ENCODE assay signal across 32 cellular contexts in the genomic region with DNA sequence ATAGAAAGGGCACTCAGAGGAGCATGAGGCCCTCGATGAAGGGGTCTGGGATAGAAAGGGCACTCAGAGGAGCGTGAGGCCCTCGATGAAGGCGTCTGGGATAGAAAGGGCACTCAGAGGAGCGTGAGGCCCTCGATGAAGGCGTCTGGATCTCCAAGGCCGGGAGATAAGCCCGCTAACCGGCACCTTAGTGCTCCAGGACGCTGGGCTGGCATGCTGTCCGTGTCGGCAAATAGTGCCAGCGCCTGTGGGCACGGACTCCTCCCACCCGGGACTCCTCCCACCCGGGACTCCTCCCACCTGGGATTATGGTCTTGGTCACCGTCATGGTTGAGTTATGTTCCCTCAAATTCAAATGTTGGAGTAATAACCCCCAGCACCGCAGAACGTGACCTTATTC.
"Had no signal": no experiment of that assay in that cellular context is flagged by ENCODE, and none has a peak within 500 bp of the region (broad histone marks: within the 10 kb centered on the region; RNA-seq: fewer than 3 reads in every experiment).

No MANE protein-coding gene starts in this region.

- H3K9ac ChIP-seq: SK-N-SH had no signal

- H3K27ac Mint-ChIP-seq: activated CD4-positive, alpha-beta T cell treated with anti-CD3 and anti-CD28 coated beads for 36 hours; activated CD4-positive, alpha-beta T cell treated with anti-CD3 and anti-CD28 coated beads, Interleukin-2, amount 10 ng/mL, durations not matched to agents 7 days and 5 days; activated CD8-positive, alpha-beta T cell treated with anti-CD3 and anti-CD28 coated beads, Interleukin-2, amount 10 ng/mL, durations not matched to agents 7 days and 5 days; activated naive CD4-positive, alpha-beta T cell treated with anti-CD3 and anti-CD28 coated beads for 36 hours; activated naive CD8-positive, alpha-beta T cell; activated naive CD8-positive, alpha-beta T cell treated with anti-CD3 and anti-CD28 coated beads, Interleukin-2, amount 50 U/mL, for 24 hours; activated T-cell treated with anti-CD3 and anti-CD28 coated beads, Interleukin-2, amount 50 U/mL, for 24 hours; activated T-helper 2 cell treated with anti-CD3 and anti-CD28 coated beads, Interferon-gamma antibody, Interleukin-2, Interleukin-4, amounts not matched to agents 10 μg/mL and 5 μg/mL and 100 μg/mL, durations not matched to agents 14 hours and 24 hours and 36 hours; T-helper 1 cell treated with Interleukin-12 subunit alpha and Interleukin-12 subunit beta and Interleukin-4 antibody, amounts not matched to agents 30 μg/mL and 1 μg/mL, for 36 hours; T-helper 2 cell treated with Interferon-gamma antibody and Interleukin-4, amounts not matched to agents 5 μg/mL and 100 μg/mL, for 36 hours; WTC11 had no signal

- H3K4me3 Mint-ChIP-seq: activated CD4-positive, alpha-beta T cell treated with anti-CD3 and anti-CD28 coated beads for 36 hours; activated CD4-positive, alpha-beta T cell treated with anti-CD3 and anti-CD28 coated beads, Interleukin-2, amount 10 ng/mL, durations not matched to agents 7 days and 5 days; activated CD8-positive, alpha-beta T cell treated with anti-CD3 and anti-CD28 coated beads, Interleukin-2, amount 10 ng/mL, durations not matched to agents 7 days and 5 days; activated naive CD4-positive, alpha-beta T cell treated with anti-CD3 and anti-CD28 coated beads for 36 hours; activated naive CD8-positive, alpha-beta T cell; activated naive CD8-positive, alpha-beta T cell treated with anti-CD3 and anti-CD28 coated beads, Interleukin-2, amount 50 U/mL, for 24 hours; activated T-cell treated with anti-CD3 and anti-CD28 coated beads, Interleukin-2, amount 50 U/mL, for 24 hours; central memory CD8-positive, alpha-beta T cell; T-helper 1 cell treated with Interleukin-12 subunit alpha and Interleukin-12 subunit beta and Interleukin-4 antibody, amounts not matched to agents 30 μg/mL and 1 μg/mL, for 36 hours; T-helper 2 cell treated with Interferon-gamma antibody and Interleukin-4, amounts not matched to agents 5 μg/mL and 100 μg/mL, for 36 hours; WTC11 had no signal

- H3K27ac ChIP-seq: brain microvascular endothelial cell, SJSA1 had no signal

- H3K9me3 Mint-ChIP-seq: activated CD4-positive, alpha-beta T cell treated with anti-CD3 and anti-CD28 coated beads, Interleukin-2, amount 10 ng/mL, durations not matched to agents 7 days and 5 days; activated naive CD4-positive, alpha-beta T cell treated with anti-CD3 and anti-CD28 coated beads for 36 hours; activated naive CD8-positive, alpha-beta T cell treated with anti-CD3 and anti-CD28 coated beads, Interleukin-2, amount 50 U/mL, for 24 hours; activated T-cell treated with anti-CD3 and anti-CD28 coated beads, Interleukin-2, amount 50 U/mL, for 24 hours; activated T-helper 2 cell treated with anti-CD3 and anti-CD28 coated beads, Interferon-gamma antibody, Interleukin-2, Interleukin-4, amounts not matched to agents 10 μg/mL and 5 μg/mL and 100 μg/mL, durations not matched to agents 14 hours and 24 hours and 36 hours; central memory CD8-positive, alpha-beta T cell; T-helper 1 cell treated with Interleukin-12 subunit alpha and Interleukin-12 subunit beta and Interleukin-4 antibody, amounts not matched to agents 30 μg/mL and 1 μg/mL, for 36 hours; T-helper 2 cell treated with Interferon-gamma antibody and Interleukin-4, amounts not matched to agents 5 μg/mL and 100 μg/mL, for 36 hours; WTC11 had no signal

- H3K4me2 ChIP-seq: SK-N-SH had no signal

- H3K4me1 Mint-ChIP-seq: activated CD4-positive, alpha-beta T cell treated with anti-CD3 and anti-CD28 coated beads for 36 hours; activated CD4-positive, alpha-beta T cell treated with anti-CD3 and anti-CD28 coated beads, Interleukin-2, amount 10 ng/mL, durations not matched to agents 7 days and 5 days; activated naive CD8-positive, alpha-beta T cell treated with anti-CD3 and anti-CD28 coated beads, Interleukin-2, amount 50 U/mL, for 24 hours; central memory CD8-positive, alpha-beta T cell had no signal

- H3K36me3 ChIP-seq: brain microvascular endothelial cell, MG63, SJSA1 had no signal

- H3K9me3 ChIP-seq: MG63, SK-N-SH had no signal

- H3K4me3 ChIP-seq: MG63, SJSA1 had no signal

- H3K27me3 ChIP-seq: brain microvascular endothelial cell, SJSA1 had no signal

- H3K4me1 ChIP-seq: SJSA1 had no signal

- ATAC-seq: activated CD4-positive, alpha-beta T cell treated with anti-CD3 and anti-CD28 coated beads for 36 hours; activated CD4-positive, CD25-positive, alpha-beta regulatory T cell treated with anti-CD3 and anti-CD28 coated beads, Interleukin-2, amount 50 U/mL, for 24 hours; activated CD8-positive, alpha-beta T cell treated with anti-CD3 and anti-CD28 coated beads, Interleukin-2, amount 10 ng/mL, durations not matched to agents 7 days and 5 days; activated naive CD8-positive, alpha-beta T cell treated with anti-CD3 and anti-CD28 coated beads, Interleukin-2, amount 50 U/mL, for 24 hours; Panc1; WTC11 had no signal

- DNase-seq: activated CD4-positive, alpha-beta T cell treated with anti-CD3 and anti-CD28 coated beads for 36 hours; activated CD4-positive, alpha-beta T cell treated with anti-CD3 and anti-CD28 coated beads, Interleukin-2, amount 10 ng/mL, durations not matched to agents 7 days and 5 days; activated CD4-positive, alpha-beta T cell treated with anti-CD3 and anti-CD28 coated beads, Interleukin-2, amount 50 U/mL, for 48 hours; activated CD8-positive, alpha-beta T cell treated with anti-CD3 and anti-CD28 coated beads, Interleukin-2, amount 10 ng/mL, durations not matched to agents 7 days and 5 days; activated gamma-delta T cell; activated naive CD4-positive, alpha-beta T cell treated with anti-CD3 and anti-CD28 coated beads for 36 hours; activated naive CD8-positive, alpha-beta T cell treated with anti-CD3 and anti-CD28 coated beads, Interleukin-2, amount 50 U/mL, for 24 hours; activated T-cell treated with anti-CD3 and anti-CD28 coated beads, Interleukin-2, amount 50 U/mL, for 24 hours; anterior cingulate cortex; brain microvascular endothelial cell; Kasumi-1; KG1; MG63; NCI-H1048; NCI-H1105 treated with DMSO at 0.1 percent for 48 hours; NCI-H1436; NCI-H1694; NCI-H1930; NCI-H2081 treated with DMSO at 0.1 percent for 48 hours; NCI-H226; NCI-H524 treated with DMSO at 0.1 percent for 48 hours; SHP77 treated with DMSO at 0.1 percent for 48 hours; SK-N-SH had no signal

- H3K36me3 Mint-ChIP-seq: activated naive CD8-positive, alpha-beta T cell; WTC11 had no signal
